24 cellular contexts compared by ENCODE assay signal in genomic region chr5:145968970-145969713, GRCh38. TPM values are rescaled to one million over a fixed set of nuclear protein-coding genes. Genes with fewer than 3 reads are reported as not detected.
A peak's percentile ranks its signal among the peaks of the same experiment; 100 is the strongest.
DNase-seq lines count a peak whose midpoint lies in the region; ATAC-seq, FAIRE-seq and TF ChIP-seq lines count a peak whose summit lies in the region.
"Had no signal": no experiment of that assay in that cellular context is flagged by ENCODE, and none has a peak within 500 bp of the region (broad histone marks: within the 10 kb centered on the region; RNA-seq: fewer than 3 reads in every experiment).

No MANE protein-coding gene starts in this region.

- H3K36me3 ChIP-seq in mucosa of descending colon (ENCODE audit: low read depth): no peaks in the 10 kb centered on the region
- no peaks in the 10 kb centered on the region for H3K36me3 ChIP-seq in esophagus muscularis mucosa
- H3K36me3 ChIP-seq: SJCRH30 had no signal

- H3K27me3 ChIP-seq in esophagus muscularis mucosa: no peaks in the 10 kb centered on the region
- H3K27me3 ChIP-seq: SJCRH30 had no signal

- DNase-seq in DMS53 (lab: John Stamatoyannopoulos, UW) (peak; percentile 77), HTR-8/SVneo (ENCODE audit: insufficient read length, low spot score) (no peak), left colon (no peak), mucosa of descending colon (no peak), esophagus muscularis mucosa (ENCODE audit: extremely low spot score) (no peak), NCI-H2171 (lab: John Stamatoyannopoulos, UW) (no peak)
- DNase-seq: Caco-2; CD8-positive, alpha-beta T cell; DND-41; GOT3; HCEC 1CT; NCI-H1092 treated with DMSO at 0.1 percent for 48 hours; NCI-H1436; NCI-H187; NCI-H510A; NCI-H69; SJCRH30; T-helper 17 cell had no signal

- no peak for TF ChIP-seq POLR2A in esophagus muscularis mucosa (IDR thresholded peaks at IDR 0.05; ENCODE audit: low read depth)

- TF ChIP-seq EP300 in esophagus muscularis mucosa (IDR thresholded peaks at IDR 0.05): no peak

- FAIRE-seq in HTR-8/SVneo (lab: Jason Lieb, UNC): peak; percentile 31
- FAIRE-seq: GM12892 had no signal

- 64% methylated on average over 4 of the region's 4 CpGs for WGBS in esophagus muscularis mucosa

- H3K4me3 ChIP-seq in mucosa of descending colon (no peak overlapping the region), esophagus muscularis mucosa (no peak overlapping the region)
- H3K4me3 ChIP-seq: SJCRH30 had no signal

- ATAC-seq in left colon (peak; percentile 81), mucosa of descending colon (peak; percentile 71), GM18867 (IDR thresholded peaks at IDR 0.05; ENCODE audit: unreplicated experiment) (no peak)
- ATAC-seq: CD8-positive, alpha-beta T cell; SK-N-SH treated with all-trans-retinoic acid at 6 μM for 48 hours; T-helper 17 cell had no signal

- intact Hi-C loops in left colon (cut with DNase I, micrococcal nuclease): no loop called here
- intact Hi-C loops in mucosa of descending colon (cut with DNase I, micrococcal nuclease): no loop called here
- intact Hi-C loops in esophagus muscularis mucosa (cut with DNase I): no loop called here

- H3K4me1 ChIP-seq in mucosa of descending colon (ENCODE audit: low read depth): peaks cover 13% of the 10 kb centered on the region
- no peaks in the 10 kb centered on the region for H3K4me1 ChIP-seq in esophagus muscularis mucosa
- H3K4me1 ChIP-seq: SJCRH30 had no signal

- H3K9me3 ChIP-seq in mucosa of descending colon (peaks cover 2% of the 10 kb centered on the region), esophagus muscularis mucosa (peaks cover 0 to 5% (median 0%) of the 10 kb centered on the region in 4 donors)
- H3K9me3 ChIP-seq: Caco-2, SJCRH30 had no signal

- no peak overlapping the region for H3K27ac ChIP-seq in esophagus muscularis mucosa (replicated peaks in 1 of 4)
- H3K27ac ChIP-seq: C4-2B, SJCRH30 had no signal

- no peak for TF ChIP-seq CTCF in mucosa of descending colon (IDR thresholded peaks at IDR 0.05)
- TF ChIP-seq CTCF in esophagus muscularis mucosa (IDR thresholded peaks at IDR 0.05): no peak

RNA-seq across cellular contexts. Expression of gene SH3RF2, which starts 32.8 kb away (rescaled TPM):
- total RNA-seq in left colon (10 to 100 TPM; 54.9 to 62.9 TPM), mucosa of descending colon (10 to 100 TPM; 36.8 to 99.7 (median 61.5) TPM), esophagus muscularis mucosa (1 to 10 TPM in 3 of 4 donors, under 1 TPM in 1; 0.66 to 2.1 (median 1.5) TPM)
- total RNA-seq: B cell; CD8-positive, alpha-beta T cell; OCI-LY7; SJCRH30 had no signal

Comparison
In these comparisons a context has a peak if more than half of its experiments do, and no peak if none do; other contexts are left out.
1. RNA of gene SH3RF2, which starts 32.8 kb away (total RNA-seq): 54.9 to 62.9 TPM in left colon and 36.8 to 99.7 TPM in mucosa of descending colon; 0.66 to 2.1 TPM in esophagus muscularis mucosa; every median in the first group is over 10 times any median in the second.